8 cellular contexts compared by ENCODE assay signal in genomic region chr7:38177621-38178003, GRCh38. TPM values are rescaled to one million over a fixed set of nuclear protein-coding genes. Genes with fewer than 3 reads are reported as not detected.
DNase-seq lines count a peak whose midpoint lies in the region; ATAC-seq, FAIRE-seq and TF ChIP-seq lines count a peak whose summit lies in the region.

No MANE protein-coding gene starts in this region.

- peak overlapping the region; percentile 75 for H3K4me2 ChIP-seq in OCI-LY3 (ENCODE audit: low read length)

- TF ChIP-seq CTCF in OCI-LY3 (IDR thresholded peaks at IDR 0.05; ENCODE audit: low read depth, low read length): no peak
- no peak for TF ChIP-seq CTCF in epithelial cell of esophagus (IDR thresholded peaks at IDR 0.05; ENCODE audit: insufficient read depth, low read depth, low read length, missing control alignments)
- TF ChIP-seq CTCF in prostate gland (IDR thresholded peaks at IDR 0.05): no peak

- no peaks in the 10 kb centered on the region for H3K36me3 ChIP-seq in OCI-LY3 (replicated peaks; ENCODE audit: low read depth, low read length)
- no peaks in the 10 kb centered on the region for H3K36me3 ChIP-seq in prostate gland

- H4K20me1 ChIP-seq in OCI-LY3 (ENCODE audit: insufficient read depth, low read length): no peaks in the 10 kb centered on the region

- H3K4me3 ChIP-seq in OCI-LY3 (ENCODE audit: low read length) (peak overlapping the region; percentile 94), epithelial cell of esophagus (ENCODE audit: low read length) (peak overlapping the region; percentile 75), prostate gland (peak overlapping the region; percentile 69 to 71)

- ATAC-seq in GM21515 (IDR thresholded peaks at IDR 0.05; ENCODE audit: unreplicated experiment) (no peak), GM21576 (IDR thresholded peaks at IDR 0.05; ENCODE audit: unreplicated experiment) (no peak)

- intact Hi-C loops in prostate gland (cut with DNase I): no loop called here

- peak overlapping the region; percentile 66 for H3K9ac ChIP-seq in OCI-LY3 (ENCODE audit: low read length)

- H3K9me3 ChIP-seq in OCI-LY3 (ENCODE audit: insufficient read depth, low read length): peaks cover 5% of the 10 kb centered on the region; the same call in 1 of the 2 replicates
- H3K9me3 ChIP-seq in prostate gland: no peaks in the 10 kb centered on the region

- H3K79me2 ChIP-seq in OCI-LY3 (ENCODE audit: low read length): peaks cover 10% of the 10 kb centered on the region

- peak overlapping the region; percentile 91 for H2AFZ ChIP-seq in OCI-LY3 (ENCODE audit: low read depth, low read length)

- no peak for FAIRE-seq in GM12891 (lab: Jason Lieb, UNC)

- H3K27ac ChIP-seq in OCI-LY3 (ENCODE audit: low read length) (peak overlapping the region; percentile 15; the same call in 1 of the 2 replicates), prostate gland (peak overlapping the region; percentile 91 to 92)

- 3% methylated on average over 15 of the region's 15 CpGs for WGBS in prostate gland

- H3K4me1 ChIP-seq in OCI-LY3 (ENCODE audit: low read length) (peaks cover 12% of the 10 kb centered on the region), prostate gland (replicated peaks) (no peaks in the 10 kb centered on the region)

- no peaks in the 10 kb centered on the region for H3K27me3 ChIP-seq in OCI-LY3 (ENCODE audit: low read depth, low read length)
- no peaks in the 10 kb centered on the region for H3K27me3 ChIP-seq in prostate gland (replicated peaks; ENCODE audit: insufficient read depth)

- DNase-seq in GM12891 (ENCODE audit: insufficient read length, low spot score) (no peak), epithelial cell of esophagus (ENCODE audit: low read depth) (no peak), prostate gland (ENCODE audit: low spot score) (no peak), mesenteric fat pad (ENCODE audit: low spot score) (no peak), C1 segment of cervical spinal cord (lab: John Stamatoyannopoulos, UW) (no peak)

- no peak; the same call in none of the 2 replicates for TF ChIP-seq POLR2A in GM12891 (IDR thresholded peaks at IDR 0.05; ENCODE audit: low read depth, low read length)
- TF ChIP-seq POLR2A in prostate gland (IDR thresholded peaks at IDR 0.05): no peak

TF ChIP-seq in GM12891, 5 proteins besides CTCF, POLR2A, EP300 and RAD21:
- TF ChIP-seq SPI1 (IDR thresholded peaks at IDR 0.05; ENCODE audit: low read depth, low read length) (peak; percentile 42), TAF1 (IDR thresholded peaks at IDR 0.05; ENCODE audit: low read depth, low read length) (peak; percentile 16; the same call in 1 of the 2 replicates), POU2F2 (IDR thresholded peaks at IDR 0.05; ENCODE audit: low read depth, low read length) (no peak)

RNA-seq across cellular contexts. Expression of gene STARD3NL, which starts 0.4 kb away (rescaled TPM):
- polyA plus RNA-seq in GM12891 (2012; ENCODE audit: low read depth, missing spikeins): 50.1 TPM
- total RNA-seq in prostate gland (10 to 100 TPM; 49.0 to 78.3 TPM), mesenteric fat pad (37.1 TPM)
